ENCODE assay signal across 1 cellular context in genomic region chr10:31584789-31585406, GRCh38.
TF ChIP-seq lines count a peak whose summit lies in the region.

No MANE protein-coding gene starts in this region.

TF ChIP-seq in GM23338, 12 proteins besides CTCF, POLR2A, EP300 and RAD21 (continued from another document):
- TF ChIP-seq, protein P1, sequence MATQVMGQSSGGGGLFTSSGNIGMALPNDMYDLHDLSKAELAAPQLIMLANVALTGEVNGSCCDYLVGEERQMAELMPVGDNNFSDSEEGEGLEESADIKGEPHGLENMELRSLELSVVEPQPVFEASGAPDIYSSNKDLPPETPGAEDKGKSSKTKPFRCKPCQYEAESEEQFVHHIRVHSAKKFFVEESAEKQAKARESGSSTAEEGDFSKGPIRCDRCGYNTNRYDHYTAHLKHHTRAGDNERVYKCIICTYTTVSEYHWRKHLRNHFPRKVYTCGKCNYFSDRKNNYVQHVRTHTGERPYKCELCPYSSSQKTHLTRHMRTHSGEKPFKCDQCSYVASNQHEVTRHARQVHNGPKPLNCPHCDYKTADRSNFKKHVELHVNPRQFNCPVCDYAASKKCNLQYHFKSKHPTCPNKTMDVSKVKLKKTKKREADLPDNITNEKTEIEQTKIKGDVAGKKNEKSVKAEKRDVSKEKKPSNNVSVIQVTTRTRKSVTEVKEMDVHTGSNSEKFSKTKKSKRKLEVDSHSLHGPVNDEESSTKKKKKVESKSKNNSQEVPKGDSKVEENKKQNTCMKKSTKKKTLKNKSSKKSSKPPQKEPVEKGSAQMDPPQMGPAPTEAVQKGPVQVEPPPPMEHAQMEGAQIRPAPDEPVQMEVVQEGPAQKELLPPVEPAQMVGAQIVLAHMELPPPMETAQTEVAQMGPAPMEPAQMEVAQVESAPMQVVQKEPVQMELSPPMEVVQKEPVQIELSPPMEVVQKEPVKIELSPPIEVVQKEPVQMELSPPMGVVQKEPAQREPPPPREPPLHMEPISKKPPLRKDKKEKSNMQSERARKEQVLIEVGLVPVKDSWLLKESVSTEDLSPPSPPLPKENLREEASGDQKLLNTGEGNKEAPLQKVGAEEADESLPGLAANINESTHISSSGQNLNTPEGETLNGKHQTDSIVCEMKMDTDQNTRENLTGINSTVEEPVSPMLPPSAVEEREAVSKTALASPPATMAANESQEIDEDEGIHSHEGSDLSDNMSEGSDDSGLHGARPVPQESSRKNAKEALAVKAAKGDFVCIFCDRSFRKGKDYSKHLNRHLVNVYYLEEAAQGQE (IDR thresholded peaks at IDR 0.05; ENCODE audit: unreplicated experiment) = no peak
- TF ChIP-seq, protein P2, sequence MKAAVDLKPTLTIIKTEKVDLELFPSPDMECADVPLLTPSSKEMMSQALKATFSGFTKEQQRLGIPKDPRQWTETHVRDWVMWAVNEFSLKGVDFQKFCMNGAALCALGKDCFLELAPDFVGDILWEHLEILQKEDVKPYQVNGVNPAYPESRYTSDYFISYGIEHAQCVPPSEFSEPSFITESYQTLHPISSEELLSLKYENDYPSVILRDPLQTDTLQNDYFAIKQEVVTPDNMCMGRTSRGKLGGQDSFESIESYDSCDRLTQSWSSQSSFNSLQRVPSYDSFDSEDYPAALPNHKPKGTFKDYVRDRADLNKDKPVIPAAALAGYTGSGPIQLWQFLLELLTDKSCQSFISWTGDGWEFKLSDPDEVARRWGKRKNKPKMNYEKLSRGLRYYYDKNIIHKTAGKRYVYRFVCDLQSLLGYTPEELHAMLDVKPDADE (IDR thresholded peaks at IDR 0.05) = no peak
- TF ChIP-seq, protein P3, sequence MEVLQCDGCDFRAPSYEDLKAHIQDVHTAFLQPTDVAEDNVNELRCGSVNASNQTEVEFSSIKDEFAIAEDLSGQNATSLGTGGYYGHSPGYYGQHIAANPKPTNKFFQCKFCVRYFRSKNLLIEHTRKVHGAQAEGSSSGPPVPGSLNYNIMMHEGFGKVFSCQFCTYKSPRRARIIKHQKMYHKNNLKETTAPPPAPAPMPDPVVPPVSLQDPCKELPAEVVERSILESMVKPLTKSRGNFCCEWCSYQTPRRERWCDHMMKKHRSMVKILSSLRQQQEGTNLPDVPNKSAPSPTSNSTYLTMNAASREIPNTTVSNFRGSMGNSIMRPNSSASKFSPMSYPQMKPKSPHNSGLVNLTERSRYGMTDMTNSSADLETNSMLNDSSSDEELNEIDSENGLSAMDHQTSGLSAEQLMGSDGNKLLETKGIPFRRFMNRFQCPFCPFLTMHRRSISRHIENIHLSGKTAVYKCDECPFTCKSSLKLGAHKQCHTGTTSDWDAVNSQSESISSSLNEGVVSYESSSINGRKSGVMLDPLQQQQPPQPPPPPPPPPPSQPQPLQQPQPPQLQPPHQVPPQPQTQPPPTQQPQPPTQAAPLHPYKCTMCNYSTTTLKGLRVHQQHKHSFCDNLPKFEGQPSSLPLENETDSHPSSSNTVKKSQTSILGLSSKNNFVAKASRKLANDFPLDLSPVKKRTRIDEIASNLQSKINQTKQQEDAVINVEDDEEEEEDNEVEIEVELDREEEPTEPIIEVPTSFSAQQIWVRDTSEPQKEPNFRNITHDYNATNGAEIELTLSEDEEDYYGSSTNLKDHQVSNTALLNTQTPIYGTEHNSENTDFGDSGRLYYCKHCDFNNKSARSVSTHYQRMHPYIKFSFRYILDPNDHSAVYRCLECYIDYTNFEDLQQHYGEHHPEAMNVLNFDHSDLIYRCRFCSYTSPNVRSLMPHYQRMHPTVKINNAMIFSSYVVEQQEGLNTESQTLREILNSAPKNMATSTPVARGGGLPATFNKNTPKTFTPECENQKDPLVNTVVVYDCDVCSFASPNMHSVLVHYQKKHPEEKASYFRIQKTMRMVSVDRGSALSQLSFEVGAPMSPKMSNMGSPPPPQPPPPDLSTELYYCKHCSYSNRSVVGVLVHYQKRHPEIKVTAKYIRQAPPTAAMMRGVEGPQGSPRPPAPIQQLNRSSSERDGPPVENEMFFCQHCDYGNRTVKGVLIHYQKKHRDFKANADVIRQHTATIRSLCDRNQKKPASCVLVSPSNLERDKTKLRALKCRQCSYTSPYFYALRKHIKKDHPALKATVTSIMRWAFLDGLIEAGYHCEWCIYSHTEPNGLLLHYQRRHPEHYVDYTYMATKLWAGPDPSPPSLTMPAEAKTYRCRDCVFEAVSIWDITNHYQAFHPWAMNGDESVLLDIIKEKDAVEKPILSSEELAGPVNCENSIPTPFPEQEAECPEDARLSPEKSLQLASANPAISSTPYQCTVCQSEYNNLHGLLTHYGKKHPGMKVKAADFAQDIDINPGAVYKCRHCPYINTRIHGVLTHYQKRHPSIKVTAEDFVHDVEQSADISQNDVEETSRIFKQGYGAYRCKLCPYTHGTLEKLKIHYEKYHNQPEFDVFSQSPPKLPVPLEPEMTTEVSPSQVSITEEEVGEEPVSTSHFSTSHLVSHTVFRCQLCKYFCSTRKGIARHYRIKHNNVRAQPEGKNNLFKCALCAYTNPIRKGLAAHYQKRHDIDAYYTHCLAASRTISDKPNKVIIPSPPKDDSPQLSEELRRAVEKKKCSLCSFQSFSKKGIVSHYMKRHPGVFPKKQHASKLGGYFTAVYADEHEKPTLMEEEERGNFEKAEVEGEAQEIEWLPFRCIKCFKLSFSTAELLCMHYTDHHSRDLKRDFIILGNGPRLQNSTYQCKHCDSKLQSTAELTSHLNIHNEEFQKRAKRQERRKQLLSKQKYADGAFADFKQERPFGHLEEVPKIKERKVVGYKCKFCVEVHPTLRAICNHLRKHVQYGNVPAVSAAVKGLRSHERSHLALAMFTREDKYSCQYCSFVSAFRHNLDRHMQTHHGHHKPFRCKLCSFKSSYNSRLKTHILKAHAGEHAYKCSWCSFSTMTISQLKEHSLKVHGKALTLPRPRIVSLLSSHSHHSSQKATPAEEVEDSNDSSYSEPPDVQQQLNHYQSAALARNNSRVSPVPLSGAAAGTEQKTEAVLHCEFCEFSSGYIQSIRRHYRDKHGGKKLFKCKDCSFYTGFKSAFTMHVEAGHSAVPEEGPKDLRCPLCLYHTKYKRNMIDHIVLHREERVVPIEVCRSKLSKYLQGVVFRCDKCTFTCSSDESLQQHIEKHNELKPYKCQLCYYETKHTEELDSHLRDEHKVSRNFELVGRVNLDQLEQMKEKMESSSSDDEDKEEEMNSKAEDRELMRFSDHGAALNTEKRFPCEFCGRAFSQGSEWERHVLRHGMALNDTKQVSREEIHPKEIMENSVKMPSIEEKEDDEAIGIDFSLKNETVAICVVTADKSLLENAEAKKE (CRISPR knock-in tag; IDR thresholded peaks at IDR 0.05) = no peak
- TF ChIP-seq EZH2 (IDR thresholded peaks at IDR 0.05; ENCODE audit: low read depth, unreplicated experiment) = no peak
- TF ChIP-seq STAT1 (IDR thresholded peaks at IDR 0.05; ENCODE audit: unreplicated experiment) = no peak
- TF ChIP-seq ZNF114 (CRISPR knock-in tag; IDR thresholded peaks at IDR 0.05) = no peak
- no peak for TF ChIP-seq NANOG (IDR thresholded peaks at IDR 0.05; ENCODE audit: borderline replicate concordance)
